ENCODE assay signal across 9 cellular contexts in the genomic region with DNA sequence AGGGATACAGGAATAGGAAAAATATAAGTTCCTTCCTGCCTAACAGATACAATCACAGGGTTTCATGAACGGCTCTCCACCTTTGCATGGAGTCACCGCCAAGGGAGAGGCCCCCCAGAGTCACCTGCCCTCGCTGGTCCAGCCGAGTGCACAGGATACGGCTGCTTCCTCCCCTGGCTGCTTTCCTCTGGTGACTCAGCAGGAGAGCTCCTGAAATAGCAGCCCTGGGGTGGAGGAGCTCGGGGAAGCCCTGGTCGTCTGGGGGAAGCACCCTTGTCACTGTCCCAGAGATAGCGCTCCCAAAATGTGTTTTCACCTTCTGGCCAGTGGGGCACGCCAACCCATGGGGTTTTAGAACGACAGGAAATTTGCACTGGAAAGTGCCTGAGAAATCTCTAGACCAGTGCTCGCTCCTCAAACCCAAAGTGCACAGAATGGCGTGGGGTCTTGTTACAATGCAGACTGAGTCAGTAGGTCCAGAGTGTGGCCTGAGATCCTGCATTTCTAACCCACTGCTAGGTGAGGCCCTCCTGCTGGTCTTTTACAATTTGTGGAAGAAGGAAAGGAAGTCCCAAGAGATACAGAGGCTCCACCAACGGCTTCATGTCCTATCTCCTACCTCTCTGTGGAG. TPM values are rescaled to one million over a fixed set of nuclear protein-coding genes. Genes with fewer than 3 reads are reported as not detected.
A peak's percentile ranks its signal among the peaks of the same experiment; 100 is the strongest.
DNase-seq lines count a peak whose midpoint lies in the region; ATAC-seq, FAIRE-seq and TF ChIP-seq lines count a peak whose summit lies in the region.
"Had no signal": no experiment of that assay in that cellular context is flagged by ENCODE, and none has a peak within 500 bp of the region (broad histone marks: within the 10 kb centered on the region; RNA-seq: fewer than 3 reads in every experiment).

No MANE protein-coding gene starts in this region.

- peak; percentile 55 for TF ChIP-seq POLR2A in endothelial cell of umbilical vein (IDR thresholded peaks at IDR 0.05; ENCODE audit: low read depth, low read length)

- BruUV-seq in endothelial cell of umbilical vein (replicated peaks; lab: Mats Ljungman, UMichigan) (TSS peak; percentile 74), Caco-2 (replicated peaks; lab: Mats Ljungman, UMichigan) (no TSS peak)

- H3K4me1 ChIP-seq in endothelial cell of umbilical vein (ENCODE audit: control insufficient read depth, extremely low read depth, insufficient read depth, low read length) (peaks cover 44% of the 10 kb centered on the region), Caco-2 (peaks cover 9% of the 10 kb centered on the region)

- H2AFZ ChIP-seq in endothelial cell of umbilical vein (ENCODE audit: low read depth, low read length) = peak overlapping the region; percentile 15

- no peaks in the 10 kb centered on the region for H3K79me2 ChIP-seq in endothelial cell of umbilical vein (ENCODE audit: control insufficient read depth, insufficient read depth, low read length)

- peak; percentile 26 for DNase-seq in HT-29 (ENCODE audit: low spot score)
- DNase-seq in endothelial cell of umbilical vein (ENCODE audit: low read depth, low spot score) = peak; percentile 95
- peak; percentile 54 for DNase-seq in renal cortical epithelial cell (ENCODE audit: low read depth)
- no peak for DNase-seq in Caco-2
- no peak for DNase-seq in activated CD8-positive, alpha-beta memory T cell treated with anti-CD3 and anti-CD28 coated beads, Interleukin-2, amount 50 U/mL, for 48 hours

- no peaks in the 10 kb centered on the region for H4K20me1 ChIP-seq in endothelial cell of umbilical vein (replicated peaks; ENCODE audit: control insufficient read depth, extremely low read depth, insufficient read depth, low read length)

- H3K27me3 ChIP-seq in endothelial cell of umbilical vein (ENCODE audit: control insufficient read depth in 2 of 2, insufficient read depth in 2 of 2, low read length in 2 of 2) = no peaks in the 10 kb centered on the region
- no peaks in the 10 kb centered on the region for H3K27me3 ChIP-seq in Caco-2 (replicated peaks; ENCODE audit: control insufficient read depth, insufficient read depth, low read length)

- no peak overlapping the region for H3K4me3 ChIP-seq in endothelial cell of umbilical vein (replicated peaks in 1 of 3; ENCODE audit: insufficient read depth in 1 of 3, low read depth in 1 of 3, low read length in 3 of 3)
- H3K4me3 ChIP-seq in Caco-2 (ENCODE audit: low read depth, low read length) = no peak overlapping the region

- no peak overlapping the region for H3K4me3 Mint-ChIP-seq in Caco-2 (ENCODE audit: unreplicated experiment)

- POLR2A ChIA-PET in endothelial cell of umbilical vein (lab: Charles Lee) (interaction anchor here (1.0 to 3.2 kb wide), 3 partner anchors 13 to 64 kb away, joined by 3 to 23 read pairs (median 12); no protein-coding TSS in a partner anchor), Caco-2 (lab: Charles Lee) (no interaction called here)

- peak; percentile 98 for FAIRE-seq in endothelial cell of umbilical vein (lab: Jason Lieb, UNC)
- FAIRE-seq: endometrium had no signal

- no peak for TF ChIP-seq CTCF in endothelial cell of umbilical vein (IDR thresholded peaks at IDR 0.05; ENCODE audit: extremely low read depth in 1 of 2, insufficient read depth in 1 of 2, low read depth in 1 of 2, low read length in 2 of 2)
- TF ChIP-seq CTCF in Caco-2 (IDR thresholded peaks at IDR 0.05; ENCODE audit: insufficient read depth in 1 of 2, low read depth in 1 of 2, low read length in 1 of 2, severe bottlenecking in 1 of 2, unreplicated experiment in 1 of 2) = no peak

- H3K36me3 ChIP-seq in endothelial cell of umbilical vein (ENCODE audit: control insufficient read depth in 2 of 2, extremely low read depth in 1 of 2, insufficient read depth in 2 of 2, low read length in 2 of 2) (no peaks in the 10 kb centered on the region), Caco-2 (ENCODE audit: control insufficient read depth, insufficient read depth, low read length) (no peaks in the 10 kb centered on the region)

- intact Hi-C loops in endothelial cell of umbilical vein (cut with micrococcal nuclease) (loop anchor here (1.0 to 2.0 kb wide), 4 partner anchors 12 to 61 kb away; a partner anchor contains a TSS), Caco-2 (cut with micrococcal nuclease; ENCODE audit: unreplicated experiment) (no loop called here)

- no peak overlapping the region for H3K27ac Mint-ChIP-seq in Caco-2 (ENCODE audit: unreplicated experiment)

- no peaks in the 10 kb centered on the region for H3K9me3 Mint-ChIP-seq in Caco-2 (ENCODE audit: unreplicated experiment)

- peaks cover 10% of the 10 kb centered on the region for H3K4me1 Mint-ChIP-seq in Caco-2 (ENCODE audit: low read depth, unreplicated experiment)

- H3K36me3 Mint-ChIP-seq in Caco-2 (ENCODE audit: insufficient read depth, unreplicated experiment) = no peaks in the 10 kb centered on the region

- no peaks in the 10 kb centered on the region for H3K9me1 ChIP-seq in endothelial cell of umbilical vein (replicated peaks; ENCODE audit: control insufficient read depth, extremely low read depth, insufficient read depth, low read length)

- peak; percentile 55 for ATAC-seq in GM18511 (IDR thresholded peaks at IDR 0.05; ENCODE audit: unreplicated experiment)
- ATAC-seq in GM21360 (IDR thresholded peaks at IDR 0.05; ENCODE audit: unreplicated experiment) = no peak
- ATAC-seq in HG02885 (IDR thresholded peaks at IDR 0.05; ENCODE audit: poor library complexity, unreplicated experiment) = no peak

- CTCF ChIA-PET in endothelial cell of umbilical vein (lab: Charles Lee) (interaction anchor here (1.0 to 6.1 kb wide), 8 partner anchors 13 to 100 kb away, joined by 3 to 39 read pairs (median 6); a partner anchor contains a TSS), Caco-2 (lab: Charles Lee) (no interaction called here)

- H3K9me3 ChIP-seq in endothelial cell of umbilical vein (replicated peaks; ENCODE audit: control insufficient read depth, insufficient read depth, low read length) (no peaks in the 10 kb centered on the region), Caco-2 (no peaks in the 10 kb centered on the region)

- peak overlapping the region; percentile 70 for H3K9ac ChIP-seq in endothelial cell of umbilical vein (replicated peaks; ENCODE audit: extremely low read depth, insufficient read depth, low read length)

- peak overlapping the region; percentile 59 for H3K4me2 ChIP-seq in endothelial cell of umbilical vein (ENCODE audit: insufficient read depth, low read length)

- H3K27ac ChIP-seq in endothelial cell of umbilical vein (ENCODE audit: insufficient read depth, low read depth, low read length) = peak overlapping the region; percentile 95

- H3K27me3 Mint-ChIP-seq in Caco-2 (ENCODE audit: insufficient read depth, unreplicated experiment) = no peaks in the 10 kb centered on the region

- dilution Hi-C loops in endothelial cell of umbilical vein (cut with MboI; ENCODE audit: extremely low pct_ligation_motif_present, low sequenced_read_pairs) = no loop called here

TF ChIP-seq in endothelial cell of umbilical vein, 7 proteins besides CTCF, POLR2A, EP300 and RAD21:
- TF ChIP-seq EZH2 (IDR thresholded peaks at IDR 0.05; ENCODE audit: borderline replicate concordance, low read depth, low read length, severe bottlenecking) (no peak), FOS (IDR thresholded peaks at IDR 0.05; ENCODE audit: borderline replicate concordance, insufficient read depth, low read length) (peak; percentile 96), JUN (IDR thresholded peaks at IDR 0.05; ENCODE audit: borderline replicate concordance, insufficient read depth, insufficient read length, low read depth) (peak; percentile 79), POLR2AphosphoS5 (IDR thresholded peaks at IDR 0.05; ENCODE audit: insufficient read depth, low read depth, low read length) (peak; percentile 96), GATA2 (IDR thresholded peaks at IDR 0.05; ENCODE audit: insufficient read depth, insufficient read length, low read depth, low read length) (peak; percentile 73)
- TF ChIP-seq, protein P1, sequence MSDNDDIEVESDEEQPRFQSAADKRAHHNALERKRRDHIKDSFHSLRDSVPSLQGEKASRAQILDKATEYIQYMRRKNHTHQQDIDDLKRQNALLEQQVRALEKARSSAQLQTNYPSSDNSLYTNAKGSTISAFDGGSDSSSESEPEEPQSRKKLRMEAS (IDR thresholded peaks at IDR 0.05; ENCODE audit: insufficient read depth, insufficient read length) = no peak

RNA-seq across cellular contexts. Expression of a gene that starts 35.9 kb away (rescaled TPM):
- total RNA-seq in HT-29 (2014; rRNA removed; shearing (Covaris generic)) = not detected in 2 replicates
- 10.0 and 10.4 TPM in 2 replicates for total RNA-seq in endothelial cell of umbilical vein
- polyA plus RNA-seq in endothelial cell of umbilical vein = 13.9 and 14.1 TPM in 2 replicates
- 7.9 and 9.2 TPM in 2 replicates for polyA plus RNA-seq in endothelial cell of umbilical vein (2011; cell fraction: cytosol; rRNA removed)
- polyA plus RNA-seq in endothelial cell of umbilical vein (2011; cell fraction: nucleus; rRNA removed) = 4.6 and 5.2 TPM in 2 replicates
- 8.7 TPM in 2 replicates for polyA plus RNA-seq in endothelial cell of umbilical vein (2012)
- 4.6 TPM in 2 replicates for polyA minus RNA-seq in endothelial cell of umbilical vein
- 4.3 TPM for polyA minus RNA-seq in endothelial cell of umbilical vein (2011; cell fraction: cytosol; rRNA and poly(A)+ RNA removed)
- 0.87 and 2.1 TPM in 2 replicates for polyA minus RNA-seq in endothelial cell of umbilical vein (2011; cell fraction: nucleus; rRNA and poly(A)+ RNA removed)
- 4.7 and 12.6 TPM in 2 replicates for total RNA-seq in renal cortical epithelial cell
- not detected in 2 replicates for total RNA-seq in Caco-2 (2022)

Comparison
In these comparisons a context has a peak if more than half of its experiments do, and no peak if none do; other contexts are left out.
1. DNase-seq: peak in HT-29 (single experiment), endothelial cell of umbilical vein (single experiment) and renal cortical epithelial cell (single experiment); none in Caco-2 (0 of 2) and activated CD8-positive, alpha-beta memory T cell treated with anti-CD3 and anti-CD28 coated beads, Interleukin-2, amount 50 U/mL, for 48 hours (single experiment).